ENCODE assay signal across 9 cellular contexts in genomic region chr11:29100967-29101366, GRCh38.
"Had no signal": no experiment of that assay in that cellular context is flagged by ENCODE, and none has a peak within 500 bp of the region (broad histone marks: within the 10 kb centered on the region; RNA-seq: fewer than 3 reads in every experiment).

No MANE protein-coding gene starts in this region.

- ATAC-seq: HCT116, K562 had no signal

- H3K36me3 ChIP-seq: HAP-1 had no signal

- H2AFZ ChIP-seq: GM23248 had no signal

- H3K9ac ChIP-seq: GM23248, KMS-11 had no signal

- H3K4me2 ChIP-seq: KMS-11 had no signal

- H3K9me3 ChIP-seq: HAP-1 had no signal

- FAIRE-seq: HTR-8/SVneo, K562 had no signal

- H3K4me1 ChIP-seq: HAP-1 had no signal

- H3K4me3 Mint-ChIP-seq: HFFc6 had no signal

- DNase-seq: GM23248, GOT3, H7, HFFc6 had no signal

- H3K27ac Mint-ChIP-seq: HFFc6 had no signal

- H3K27ac ChIP-seq: GM23248, KMS-11 had no signal

- H3K4me3 ChIP-seq: GM23248, HAP-1, K562 had no signal
